21 cellular contexts compared by ENCODE assay signal in the genomic region with DNA sequence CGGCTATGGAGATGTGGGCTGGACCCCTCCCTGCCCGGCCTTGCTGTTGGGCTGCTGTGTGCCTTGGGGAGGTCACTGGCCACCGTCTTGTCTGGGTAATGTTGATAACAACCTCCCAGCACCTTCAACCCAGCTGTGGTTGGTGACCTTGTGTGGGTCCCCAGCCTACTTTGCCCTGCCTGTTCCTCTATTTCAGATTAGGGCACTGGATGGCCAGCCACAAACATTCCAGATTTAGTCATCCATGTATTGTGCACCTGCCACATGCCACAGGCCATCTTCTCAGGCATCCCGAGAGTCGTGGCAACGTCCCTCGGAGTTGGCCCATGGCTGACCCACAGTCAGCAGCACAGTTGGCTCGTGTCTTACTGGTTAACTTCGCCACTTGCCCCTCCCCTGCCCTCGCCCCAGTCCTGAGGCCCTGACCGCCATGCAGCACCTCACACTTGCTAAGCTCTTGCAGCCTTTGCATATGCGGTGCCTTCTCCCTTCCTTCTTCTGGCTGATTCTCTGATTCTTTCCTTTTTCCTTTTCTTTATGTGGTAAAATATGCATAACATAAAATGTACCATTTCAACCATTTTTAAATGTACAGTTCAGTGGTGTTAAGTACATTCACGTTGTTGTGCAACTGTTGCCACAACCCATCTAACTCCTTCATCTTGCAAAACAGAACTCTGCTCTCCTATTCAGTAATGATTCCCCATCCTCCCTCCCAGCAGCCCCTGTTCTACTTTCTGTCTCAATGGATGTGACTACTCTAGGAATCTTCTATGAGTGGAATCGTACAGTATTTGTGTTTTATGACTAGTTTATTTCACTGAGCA.
"Had no signal": no experiment of that assay in that cellular context is flagged by ENCODE, and none has a peak within 500 bp of the region (broad histone marks: within the 10 kb centered on the region; RNA-seq: fewer than 3 reads in every experiment).

No MANE protein-coding gene starts in this region.

- H3K4me1 ChIP-seq: ascending aorta, breast epithelium, foreskin keratinocyte, tibial artery, vagina had no signal

- DNase-seq: activated CD4-positive, alpha-beta T cell treated with anti-CD3 and anti-CD28 coated beads for 1 hour; activated CD4-positive, alpha-beta T cell treated with anti-CD3 and anti-CD28 coated beads, Interleukin-2, amount 50 U/mL, for 4 hours; activated naive CD4-positive, alpha-beta T cell treated with anti-CD3 and anti-CD28 coated beads for 36 hours; activated naive CD8-positive, alpha-beta T cell treated with anti-CD3 and anti-CD28 coated beads, Interleukin-2, amount 50 U/mL, for 24 hours; effector memory CD4-positive, alpha-beta T cell; foreskin keratinocyte; left colon; naive B cell; stimulated activated CD4-positive, alpha-beta T cell treated with anti-CD3 and anti-CD28 coated beads, Interleukin-15, amount 100 ng/mL, for 24 hours; stimulated activated CD4-positive, alpha-beta T cell treated with anti-CD3 and anti-CD28 coated beads, Interleukin-4, amount 100 ng/mL, for 1 hour; stimulated activated naive CD4-positive, alpha-beta T cell; tibial artery had no signal

- H3K27ac ChIP-seq: ascending aorta, breast epithelium, foreskin keratinocyte, tibial artery, vagina, VCaP had no signal

- H3K36me3 ChIP-seq: breast epithelium, vagina had no signal

- H3K4me3 Mint-ChIP-seq: activated naive CD4-positive, alpha-beta T cell treated with anti-CD3 and anti-CD28 coated beads for 36 hours; activated naive CD8-positive, alpha-beta T cell treated with anti-CD3 and anti-CD28 coated beads, Interleukin-2, amount 50 U/mL, for 24 hours; dendritic cell treated with granulocyte-macrophage colony-stimulating factor and Interleukin-4, amounts not matched to agents 40 ng/mL and 50 ng/mL, for 4 days; mesothelial cell of epicardium; naive B cell; T-helper 2 cell treated with Interferon-gamma antibody and Interleukin-4, amounts not matched to agents 5 μg/mL and 100 μg/mL, for 36 hours had no signal

- H3K4me1 Mint-ChIP-seq: activated naive CD8-positive, alpha-beta T cell treated with anti-CD3 and anti-CD28 coated beads, Interleukin-2, amount 50 U/mL, for 24 hours; mesothelial cell of epicardium had no signal

- H3K4me3 ChIP-seq: ascending aorta, breast epithelium, lung, tibial artery, vagina had no signal

- ATAC-seq: activated naive CD8-positive, alpha-beta T cell treated with anti-CD3 and anti-CD28 coated beads, Interleukin-2, amount 50 U/mL, for 24 hours; foreskin keratinocyte; left colon had no signal

- H3K27ac Mint-ChIP-seq: activated naive CD4-positive, alpha-beta T cell treated with anti-CD3 and anti-CD28 coated beads for 36 hours; activated naive CD8-positive, alpha-beta T cell treated with anti-CD3 and anti-CD28 coated beads, Interleukin-2, amount 50 U/mL, for 24 hours; activated T-helper 2 cell treated with anti-CD3 and anti-CD28 coated beads, Interferon-gamma antibody, Interleukin-2, Interleukin-4, amounts not matched to agents 10 μg/mL and 5 μg/mL and 100 μg/mL, durations not matched to agents 14 hours and 24 hours and 36 hours; dendritic cell treated with granulocyte-macrophage colony-stimulating factor and Interleukin-4, amounts not matched to agents 40 ng/mL and 50 ng/mL, for 4 days; mesothelial cell of epicardium; naive B cell; T-helper 2 cell treated with Interferon-gamma antibody and Interleukin-4, amounts not matched to agents 5 μg/mL and 100 μg/mL, for 36 hours had no signal

- H3K9me3 ChIP-seq: ascending aorta, breast epithelium, tibial artery, vagina had no signal

- H3K9me3 Mint-ChIP-seq: activated naive CD4-positive, alpha-beta T cell treated with anti-CD3 and anti-CD28 coated beads for 36 hours; activated naive CD8-positive, alpha-beta T cell treated with anti-CD3 and anti-CD28 coated beads, Interleukin-2, amount 50 U/mL, for 24 hours; activated T-helper 2 cell treated with anti-CD3 and anti-CD28 coated beads, Interferon-gamma antibody, Interleukin-2, Interleukin-4, amounts not matched to agents 10 μg/mL and 5 μg/mL and 100 μg/mL, durations not matched to agents 14 hours and 24 hours and 36 hours; dendritic cell treated with granulocyte-macrophage colony-stimulating factor and Interleukin-4, amounts not matched to agents 40 ng/mL and 50 ng/mL, for 4 days; mesothelial cell of epicardium; naive B cell; T-helper 2 cell treated with Interferon-gamma antibody and Interleukin-4, amounts not matched to agents 5 μg/mL and 100 μg/mL, for 36 hours had no signal

- H3K27me3 ChIP-seq: ascending aorta, breast epithelium, tibial artery, vagina had no signal

- H3K36me3 Mint-ChIP-seq: mesothelial cell of epicardium, naive B cell had no signal

- H3K27me3 Mint-ChIP-seq: activated naive CD8-positive, alpha-beta T cell treated with anti-CD3 and anti-CD28 coated beads, Interleukin-2, amount 50 U/mL, for 24 hours; dendritic cell treated with granulocyte-macrophage colony-stimulating factor and Interleukin-4, amounts not matched to agents 40 ng/mL and 50 ng/mL, for 4 days had no signal
